In genomic region chr21:32921632-32922230, GRCh38 we compare ENCODE assay signal across 8 cellular contexts.
DNase-seq lines count a peak whose midpoint lies in the region; ATAC-seq and TF ChIP-seq lines count a peak whose summit lies in the region.

No MANE protein-coding gene starts in this region.

- H3K27me3 Mint-ChIP-seq in GM23338 (ENCODE audit: insufficient read depth, low read depth, poor library complexity) = peaks cover 5% of the 10 kb centered on the region
- H3K27me3 Mint-ChIP-seq in activated T-helper 2 cell treated with anti-CD3 and anti-CD28 coated beads, Interferon-gamma antibody, Interleukin-2, Interleukin-4, amounts not matched to agents 10 μg/mL and 5 μg/mL and 100 μg/mL, durations not matched to agents 14 hours and 24 hours and 36 hours (ENCODE audit: low read depth) = peaks cover 15% of the 10 kb centered on the region

- peak; percentile 49 for TF ChIP-seq CTCF in AG04449 (IDR thresholded peaks at IDR 0.05; ENCODE audit: insufficient read depth, low read length, missing control alignments)
- peak; percentile 81 to 92 for TF ChIP-seq CTCF in GM23338 (conservative IDR thresholded peaks at IDR 0.05; ENCODE audit: low read depth in 2 of 2)
- TF ChIP-seq CTCF in fibroblast of villous mesenchyme (IDR thresholded peaks at IDR 0.05; ENCODE audit: insufficient read depth, low read depth, low read length) = peak; percentile 39

- H3F3A ChIP-seq in GM23338 (replicated peaks; ENCODE audit: low read depth) = no peaks in the 10 kb centered on the region

- POLR2A ChIA-PET in AG04449 (lab: Yijun Ruan, JAX) = no interaction called here

- H3K27me3 ChIP-seq in GM23338 (ENCODE audit: insufficient read depth) = no peaks in the 10 kb centered on the region

- no peak overlapping the region for H3K27ac ChIP-seq in GM23338 (ENCODE audit: low read depth)

- peaks cover 9% of the 10 kb centered on the region; the same call in 2 of the 3 replicates for H3K9me3 Mint-ChIP-seq in GM23338
- peaks cover 32% of the 10 kb centered on the region for H3K9me3 Mint-ChIP-seq in activated T-helper 2 cell treated with anti-CD3 and anti-CD28 coated beads, Interferon-gamma antibody, Interleukin-2, Interleukin-4, amounts not matched to agents 10 μg/mL and 5 μg/mL and 100 μg/mL, durations not matched to agents 14 hours and 24 hours and 36 hours

- no peak for DNase-seq in AG04449 (ENCODE audit: low read depth, low spot score)
- peak; percentile 73 for DNase-seq in GM23338 (ENCODE audit: low spot score)
- DNase-seq in activated CD4-positive, alpha-beta T cell treated with anti-CD3 and anti-CD28 coated beads for 24 hours (ENCODE audit: low read depth in 2 of 2) = peak; percentile 21 to 44
- no peak for DNase-seq in fibroblast of villous mesenchyme (ENCODE audit: low read depth)
- peak; percentile 52 to 59 for DNase-seq in stimulated activated CD4-positive, alpha-beta T cell treated with anti-CD3 and anti-CD28 coated beads, Interleukin-2, amount 100 ng/mL, for 48 hours
- no peak for DNase-seq in COR-L47 (lab: John Stamatoyannopoulos, UW)
- DNase-seq in activated T-helper 2 cell treated with anti-CD3 and anti-CD28 coated beads, Interferon-gamma antibody, Interleukin-2, Interleukin-4, amounts not matched to agents 10 μg/mL and 5 μg/mL and 100 μg/mL, durations not matched to agents 14 hours and 24 hours and 36 hours (ENCODE audit: low spot score) = no peak

- H3K27ac Mint-ChIP-seq in GM23338 = no peak overlapping the region
- H3K27ac Mint-ChIP-seq in activated T-helper 2 cell treated with anti-CD3 and anti-CD28 coated beads, Interferon-gamma antibody, Interleukin-2, Interleukin-4, amounts not matched to agents 10 μg/mL and 5 μg/mL and 100 μg/mL, durations not matched to agents 14 hours and 24 hours and 36 hours = no peak overlapping the region

- no peak overlapping the region for H2AFZ ChIP-seq in GM23338

- no peaks in the 10 kb centered on the region for H3K36me3 ChIP-seq in GM23338 (ENCODE audit: insufficient read depth)

- no peaks in the 10 kb centered on the region for H4K20me1 ChIP-seq in GM23338 (replicated peaks; ENCODE audit: insufficient read depth)

- H3K4me1 ChIP-seq in GM23338 (ENCODE audit: insufficient read depth) = peaks cover 5% of the 10 kb centered on the region; the same call in 1 of the 2 replicates

- H3K4me1 Mint-ChIP-seq in GM23338 = peaks cover 14% of the 10 kb centered on the region
- H3K4me1 Mint-ChIP-seq in activated T-helper 2 cell treated with anti-CD3 and anti-CD28 coated beads, Interferon-gamma antibody, Interleukin-2, Interleukin-4, amounts not matched to agents 10 μg/mL and 5 μg/mL and 100 μg/mL, durations not matched to agents 14 hours and 24 hours and 36 hours (ENCODE audit: low read depth) = peaks cover 2% of the 10 kb centered on the region

- H3K79me2 ChIP-seq in GM23338 (replicated peaks; ENCODE audit: insufficient read depth) = no peaks in the 10 kb centered on the region

- ATAC-seq in GM23338 (peak; percentile 84), HG03520 (IDR thresholded peaks at IDR 0.05; ENCODE audit: unreplicated experiment) (no peak)

- no peaks in the 10 kb centered on the region; the same call in 1 of the 3 replicates for H3K36me3 Mint-ChIP-seq in GM23338 (ENCODE audit: low read depth)
- peaks cover 5% of the 10 kb centered on the region for H3K36me3 Mint-ChIP-seq in activated T-helper 2 cell treated with anti-CD3 and anti-CD28 coated beads, Interferon-gamma antibody, Interleukin-2, Interleukin-4, amounts not matched to agents 10 μg/mL and 5 μg/mL and 100 μg/mL, durations not matched to agents 14 hours and 24 hours and 36 hours (ENCODE audit: low read depth)

- CTCF ChIA-PET in AG04449 (lab: Yijun Ruan, JAX) = interaction anchor here (1.0 to 2.0 kb wide), 3 partner anchors 18 to 275 kb away, joined by 4 to 7 read pairs (median 6); no protein-coding TSS in a partner anchor

- no peak overlapping the region for H3K4me2 ChIP-seq in GM23338

- H3K4me3 ChIP-seq in AG04449 (ENCODE audit: low read depth, low read length) (no peak overlapping the region), GM23338 (no peak overlapping the region), fibroblast of villous mesenchyme (ENCODE audit: low read depth, low read length) (no peak overlapping the region)

- H3K9me2 ChIP-seq in GM23338 (ENCODE audit: insufficient read depth) = 0 out of 2 replicates have a peak, but pooled peaks cover 6% of the 10 kb centered on the region

- intact Hi-C loops in activated T-helper 2 cell treated with anti-CD3 and anti-CD28 coated beads, Interferon-gamma antibody, Interleukin-2, Interleukin-4, amounts not matched to agents 10 μg/mL and 5 μg/mL and 100 μg/mL, durations not matched to agents 14 hours and 24 hours and 36 hours (cut with micrococcal nuclease) = no loop called here

- no peak overlapping the region for H3K4me3 Mint-ChIP-seq in GM23338
- no peak overlapping the region for H3K4me3 Mint-ChIP-seq in activated T-helper 2 cell treated with anti-CD3 and anti-CD28 coated beads, Interferon-gamma antibody, Interleukin-2, Interleukin-4, amounts not matched to agents 10 μg/mL and 5 μg/mL and 100 μg/mL, durations not matched to agents 14 hours and 24 hours and 36 hours (ENCODE audit: low read depth)

TF ChIP-seq in GM23338, 12 proteins besides CTCF, POLR2A, EP300 and RAD21 (continues in another document):
- TF ChIP-seq EZH2phosphoT487 (IDR thresholded peaks at IDR 0.05; ENCODE audit: unreplicated experiment) = no peak
- TF ChIP-seq CREB1 (CRISPR knock-in tag; IDR thresholded peaks at IDR 0.05; ENCODE audit: low read depth) = no peak
- TF ChIP-seq REST (IDR thresholded peaks at IDR 0.05; ENCODE audit: unreplicated experiment) = no peak
- TF ChIP-seq EZH2 (IDR thresholded peaks at IDR 0.05; ENCODE audit: low read depth, unreplicated experiment) = no peak
- TF ChIP-seq ZNF114 (CRISPR knock-in tag; IDR thresholded peaks at IDR 0.05) = no peak
- TF ChIP-seq JUNB (IDR thresholded peaks at IDR 0.05; ENCODE audit: unreplicated experiment) = no peak
- TF ChIP-seq NANOG (IDR thresholded peaks at IDR 0.05; ENCODE audit: borderline replicate concordance) = no peak
- no peak for TF ChIP-seq ZNF331 (CRISPR knock-in tag; IDR thresholded peaks at IDR 0.05; ENCODE audit: low read depth)
- no peak for TF ChIP-seq POLR2AphosphoS5 (IDR thresholded peaks at IDR 0.05; ENCODE audit: low read depth)

Comparison
In these comparisons a context has a peak if more than half of its experiments do, and no peak if none do; other contexts are left out.
1. DNase-seq: peak in GM23338 (single experiment), activated CD4-positive, alpha-beta T cell treated with anti-CD3 and anti-CD28 coated beads for 24 hours (2 of 2) and stimulated activated CD4-positive, alpha-beta T cell treated with anti-CD3 and anti-CD28 coated beads, Interleukin-2, amount 100 ng/mL, for 48 hours (2 of 2); none in AG04449 (single experiment), fibroblast of villous mesenchyme (single experiment), COR-L47 (single experiment) and activated T-helper 2 cell treated with anti-CD3 and anti-CD28 coated beads, Interferon-gamma antibody, Interleukin-2, Interleukin-4, amounts not matched to agents 10 μg/mL and 5 μg/mL and 100 μg/mL, durations not matched to agents 14 hours and 24 hours and 36 hours (single experiment).
2. Peak in every context shown above with its lines, with median percentiles within 50 percentile points of each other: CTCF ChIP-seq.